ENCODE assay signal across 24 cellular contexts in genomic region chr20:43398676-43399324, GRCh38. TPM values are rescaled to one million over a fixed set of nuclear protein-coding genes. Genes with fewer than 3 reads are reported as not detected.
DNase-seq lines count a peak whose midpoint lies in the region; ATAC-seq and TF ChIP-seq lines count a peak whose summit lies in the region.
"Had no signal": no experiment of that assay in that cellular context is flagged by ENCODE, and none has a peak within 500 bp of the region (broad histone marks: within the 10 kb centered on the region; RNA-seq: fewer than 3 reads in every experiment).

No MANE protein-coding gene starts in this region.

- no peak for ATAC-seq in activated T-helper 17 cell treated with anti-CD3 and anti-CD28 coated beads, Interleukin-2, amount 50 U/mL, for 72 hours (replicated peaks)
- no peak for ATAC-seq in HG03097 (IDR thresholded peaks at IDR 0.05; ENCODE audit: low FRiP score, unreplicated experiment)
- ATAC-seq: GM12878 had no signal

- peak overlapping the region; percentile 68 for H3K9ac ChIP-seq in adipocyte (ENCODE audit: low read length)
- H3K9ac ChIP-seq: BLaER1 had no signal

- no peaks in the 10 kb centered on the region for H3K36me3 Mint-ChIP-seq in osteocyte (ENCODE audit: unreplicated experiment)
- no peaks in the 10 kb centered on the region for H3K36me3 Mint-ChIP-seq in activated T-helper 17 cell treated with anti-CD3 and anti-CD28 coated beads, Interleukin-2, amount 50 U/mL, for 72 hours (ENCODE audit: low read depth)
- H3K36me3 Mint-ChIP-seq: CD14-positive monocyte; CD4-positive, alpha-beta memory T cell; CD4-positive, CD25-positive, alpha-beta regulatory T cell; CD8-positive, alpha-beta memory T cell had no signal

- no peaks in the 10 kb centered on the region for H3K4me1 Mint-ChIP-seq in osteocyte (ENCODE audit: unreplicated experiment)
- no peaks in the 10 kb centered on the region for H3K4me1 Mint-ChIP-seq in activated T-helper 17 cell treated with anti-CD3 and anti-CD28 coated beads, Interleukin-2, amount 50 U/mL, for 72 hours
- H3K4me1 Mint-ChIP-seq: CD14-positive monocyte; CD4-positive, alpha-beta memory T cell; CD4-positive, CD25-positive, alpha-beta regulatory T cell; CD8-positive, alpha-beta memory T cell had no signal

- H3K4me3 Mint-ChIP-seq in osteocyte (ENCODE audit: unreplicated experiment), result no peak overlapping the region
- no peak overlapping the region for H3K4me3 Mint-ChIP-seq in activated T-helper 17 cell treated with anti-CD3 and anti-CD28 coated beads, Interleukin-2, amount 50 U/mL, for 72 hours
- H3K4me3 Mint-ChIP-seq: CD14-positive monocyte; CD4-positive, alpha-beta memory T cell; CD4-positive, CD25-positive, alpha-beta regulatory T cell; CD8-positive, alpha-beta memory T cell had no signal

- TF ChIP-seq CTCF in fibroblast of mammary gland (conservative IDR thresholded peaks at IDR 0.05; ENCODE audit: control insufficient read depth, insufficient read depth, low read depth, low read length), result no peak
- TF ChIP-seq CTCF in osteocyte (IDR thresholded peaks at IDR 0.05), result no peak

- H3K27ac Mint-ChIP-seq in osteocyte (ENCODE audit: unreplicated experiment), result no peak overlapping the region
- H3K27ac Mint-ChIP-seq in activated T-helper 17 cell treated with anti-CD3 and anti-CD28 coated beads, Interleukin-2, amount 50 U/mL, for 72 hours, result no peak overlapping the region
- H3K27ac Mint-ChIP-seq: CD14-positive monocyte; CD4-positive, alpha-beta memory T cell; CD4-positive, CD25-positive, alpha-beta regulatory T cell had no signal

- no peaks in the 10 kb centered on the region for H3K27me3 Mint-ChIP-seq in osteocyte (ENCODE audit: unreplicated experiment)
- H3K27me3 Mint-ChIP-seq in activated T-helper 17 cell treated with anti-CD3 and anti-CD28 coated beads, Interleukin-2, amount 50 U/mL, for 72 hours, result peaks cover 10% of the 10 kb centered on the region

- H3K27me3 ChIP-seq in adipocyte (replicated peaks; ENCODE audit: control insufficient read depth, insufficient read depth, low read length), result no peaks in the 10 kb centered on the region
- H3K27me3 ChIP-seq: BE2C, BLaER1 had no signal

- H3K9me3 Mint-ChIP-seq in osteocyte (ENCODE audit: unreplicated experiment), result no peaks in the 10 kb centered on the region
- no peaks in the 10 kb centered on the region for H3K9me3 Mint-ChIP-seq in activated T-helper 17 cell treated with anti-CD3 and anti-CD28 coated beads, Interleukin-2, amount 50 U/mL, for 72 hours

- H3K4me3 ChIP-seq in adipocyte (ENCODE audit: low read length) (peak overlapping the region; percentile 61), fibroblast of mammary gland (ENCODE audit: control insufficient read depth, low read depth, low read length) (no peak overlapping the region)
- H3K4me3 ChIP-seq: BLaER1, GM12878 had no signal

- peaks cover 16% of the 10 kb centered on the region for H3K4me1 ChIP-seq in adipocyte (ENCODE audit: control insufficient read depth, insufficient read depth, low read length)
- H3K4me1 ChIP-seq: BE2C, BLaER1 had no signal

- DNase-seq in adipocyte (ENCODE audit: low read depth) (no peak), fibroblast of mammary gland (ENCODE audit: low read depth) (peak; percentile 53), osteocyte (ENCODE audit: extremely low spot score, unreplicated experiment) (peak; percentile 62), NCI-H774 (lab: John Stamatoyannopoulos, UW) (no peak)
- DNase-seq: 8988T; ACHN; BE2C; C1 segment of cervical spinal cord; CD4-positive, alpha-beta memory T cell; CD4-positive, CD25-positive, alpha-beta regulatory T cell; CD8-positive, alpha-beta memory T cell; COR-L47; DMS 273 treated with DMSO at 0.1 percent for 48 hours; DMS153; DMS53; DMS79; DND-41; EL; GDM1 had no signal

- no peaks in the 10 kb centered on the region for H3K9me3 ChIP-seq in adipocyte (ENCODE audit: control insufficient read depth, low read length)
- H3K9me3 ChIP-seq: BE2C, BLaER1 had no signal

- no peaks in the 10 kb centered on the region for H3K36me3 ChIP-seq in adipocyte (ENCODE audit: control insufficient read depth, insufficient read depth, low read length, severe bottlenecking)
- H3K36me3 ChIP-seq: BE2C, BLaER1 had no signal

RNA-seq across cellular contexts. Expression of gene SRSF6, which starts 58.9 kb away (rescaled TPM):
- 197 and 200 TPM in 2 replicates for total RNA-seq in osteocyte
- total RNA-seq in activated T-helper 17 cell treated with anti-CD3 and anti-CD28 coated beads, Interleukin-2, amount 50 U/mL, for 72 hours, result 100 to 1,000 TPM; 111 to 171 TPM

Comparison
In these comparisons a context has a peak if more than half of its experiments do, and no peak if none do; other contexts are left out.
1. DNase-seq: peak in fibroblast of mammary gland (single experiment) and osteocyte (single experiment); none in adipocyte (single experiment) and NCI-H774 (single experiment).